13 cellular contexts compared by ENCODE assay signal in the genomic region with DNA sequence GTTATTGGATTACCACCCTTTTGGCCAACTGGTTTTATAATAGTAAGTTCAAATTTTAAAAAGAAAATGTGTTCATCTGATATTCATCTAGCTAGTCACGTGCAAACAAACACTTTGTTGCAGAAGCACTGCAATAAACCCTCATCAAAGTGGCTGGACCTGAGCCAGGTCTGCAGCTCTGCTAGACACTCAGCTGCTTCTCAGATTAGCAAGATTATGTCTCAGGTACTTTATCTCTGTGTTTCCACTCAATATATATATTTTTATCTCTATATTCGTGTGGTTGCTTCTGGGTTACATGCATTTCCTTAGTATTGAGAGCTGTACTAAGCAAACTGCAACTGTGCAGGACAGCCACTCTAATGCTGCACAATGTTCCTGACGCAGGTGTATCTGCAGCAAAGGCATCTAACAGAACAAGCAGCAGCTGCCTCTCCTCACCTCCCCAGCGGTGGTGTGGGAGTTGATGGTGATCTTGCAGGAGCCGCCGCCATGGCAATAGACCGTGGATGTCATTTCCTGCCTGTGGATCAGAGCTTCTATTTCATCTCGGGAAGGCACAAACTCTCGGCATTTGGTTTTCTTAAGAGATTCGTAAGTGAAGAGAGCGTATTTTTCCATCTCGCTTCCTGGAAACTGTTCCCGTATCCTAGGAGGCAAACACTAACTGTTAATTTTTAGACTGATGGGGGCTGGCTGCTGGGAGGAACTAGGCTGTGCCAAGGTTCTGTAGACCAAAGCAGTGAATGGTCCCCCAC. TPM values are rescaled to one million over a fixed set of nuclear protein-coding genes. Genes with fewer than 3 reads are reported as not detected.
DNase-seq lines count a peak whose midpoint lies in the region; ATAC-seq and TF ChIP-seq lines count a peak whose summit lies in the region.
"Had no signal": no experiment of that assay in that cellular context is flagged by ENCODE, and none has a peak within 500 bp of the region (broad histone marks: within the 10 kb centered on the region; RNA-seq: fewer than 3 reads in every experiment).

No MANE protein-coding gene starts in this region.

- H3K27me3 Mint-ChIP-seq in CD4-positive, alpha-beta T cell = no peaks in the 10 kb centered on the region
- no peaks in the 10 kb centered on the region for H3K27me3 Mint-ChIP-seq in activated T-cell treated with anti-CD3 and anti-CD28 coated beads, Interleukin-2, amount 50 U/mL, for 24 hours
- H3K27me3 Mint-ChIP-seq in natural killer cell (ENCODE audit: low read depth in 2 of 2) = no peaks in the 10 kb centered on the region

- no peak for TF ChIP-seq CTCF in CD4-positive, alpha-beta T cell (IDR thresholded peaks at IDR 0.05)
- no peak for TF ChIP-seq CTCF in natural killer cell (IDR thresholded peaks at IDR 0.05)

- H3K27ac Mint-ChIP-seq in CD4-positive, alpha-beta T cell = peak overlapping the region; percentile 70
- H3K27ac Mint-ChIP-seq in activated T-cell treated with anti-CD3 and anti-CD28 coated beads, Interleukin-2, amount 50 U/mL, for 24 hours = peak overlapping the region; percentile 26
- H3K27ac Mint-ChIP-seq in natural killer cell = no peak overlapping the region

- intact Hi-C loops in CD4-positive, alpha-beta T cell (cut with DNase I, micrococcal nuclease) = no loop called here
- intact Hi-C loops in natural killer cell (cut with micrococcal nuclease) = no loop called here

- H3K4me1 Mint-ChIP-seq in CD4-positive, alpha-beta T cell (ENCODE audit: low read depth) = peaks cover 27% of the 10 kb centered on the region
- peaks cover 14% of the 10 kb centered on the region for H3K4me1 Mint-ChIP-seq in activated T-cell treated with anti-CD3 and anti-CD28 coated beads, Interleukin-2, amount 50 U/mL, for 24 hours (ENCODE audit: low read depth)
- H3K4me1 Mint-ChIP-seq in natural killer cell = no peaks in the 10 kb centered on the region

- H3K9me3 Mint-ChIP-seq in CD4-positive, alpha-beta T cell = no peaks in the 10 kb centered on the region
- no peaks in the 10 kb centered on the region for H3K9me3 Mint-ChIP-seq in activated T-cell treated with anti-CD3 and anti-CD28 coated beads, Interleukin-2, amount 50 U/mL, for 24 hours
- no peaks in the 10 kb centered on the region for H3K9me3 Mint-ChIP-seq in natural killer cell
- H3K9me3 Mint-ChIP-seq: CD8-positive, alpha-beta memory T cell had no signal

- no peaks in the 10 kb centered on the region for H3K9me3 ChIP-seq in CD4-positive, alpha-beta T cell (ENCODE audit: control insufficient read depth, low read length)
- H3K9me3 ChIP-seq: breast epithelium, gastroesophageal sphincter, upper lobe of right lung had no signal

- H3K4me3 Mint-ChIP-seq in CD4-positive, alpha-beta T cell = peak overlapping the region; percentile 38
- peak overlapping the region; percentile 37 for H3K4me3 Mint-ChIP-seq in activated T-cell treated with anti-CD3 and anti-CD28 coated beads, Interleukin-2, amount 50 U/mL, for 24 hours
- no peak overlapping the region for H3K4me3 Mint-ChIP-seq in natural killer cell

- peak; percentile 82 for ATAC-seq in CD4-positive, alpha-beta T cell (ENCODE audit: poor library complexity)
- ATAC-seq in GM21515 (IDR thresholded peaks at IDR 0.05; ENCODE audit: unreplicated experiment) (no peak), natural killer cell (no peak)
- ATAC-seq: gastroesophageal sphincter, upper lobe of right lung had no signal

- DNase-seq in CD4-positive, alpha-beta T cell = peak; percentile 18 to 69 (median 48)
- peak; percentile 71 for DNase-seq in NCI-H1105 treated with DMSO at 0.1 percent for 48 hours (lab: John Stamatoyannopoulos, UW)
- no peak for DNase-seq in activated T-cell treated with anti-CD3 and anti-CD28 coated beads, Interleukin-2, amount 50 U/mL, for 24 hours
- no peak for DNase-seq in NCI-H446 (lab: John Stamatoyannopoulos, UW)
- no peak for DNase-seq in natural killer cell
- no peak for DNase-seq in HuH-7.5 (ENCODE audit: low spot score)
- DNase-seq: HCEC 1CT, upper lobe of right lung had no signal

- CTCF ChIA-PET in CD4-positive, alpha-beta T cell (lab: Charles Lee) = interaction anchor here (0.6 to 0.7 kb wide), 2 partner anchors 47 to 163 kb away, joined by 3 to 4 read pairs; no protein-coding TSS in a partner anchor

- POLR2A ChIA-PET in CD4-positive, alpha-beta T cell (lab: Charles Lee) = interaction anchor here (0.9 to 2.3 kb wide), 4 partner anchors 44 to 86 kb away, joined by 3 to 24 read pairs (median 7); a partner anchor contains a TSS

- H3K36me3 Mint-ChIP-seq in CD4-positive, alpha-beta T cell (ENCODE audit: low read depth) = no peaks in the 10 kb centered on the region
- H3K36me3 Mint-ChIP-seq in activated T-cell treated with anti-CD3 and anti-CD28 coated beads, Interleukin-2, amount 50 U/mL, for 24 hours (ENCODE audit: low read depth) = no peaks in the 10 kb centered on the region
- no peaks in the 10 kb centered on the region for H3K36me3 Mint-ChIP-seq in natural killer cell
- H3K36me3 Mint-ChIP-seq: CD8-positive, alpha-beta memory T cell had no signal

- H3K27me3 ChIP-seq in CD4-positive, alpha-beta T cell (ENCODE audit: control insufficient read depth, insufficient read depth, low read length) = no peaks in the 10 kb centered on the region
- H3K27me3 ChIP-seq in layer of hippocampus (ENCODE audit: control insufficient read depth, insufficient read depth, low read length) = no peaks in the 10 kb centered on the region
- H3K27me3 ChIP-seq: breast epithelium, gastroesophageal sphincter, upper lobe of right lung had no signal

- no peak overlapping the region for H3K27ac ChIP-seq in CD4-positive, alpha-beta T cell (ENCODE audit: low read depth, low read length)
- peak overlapping the region; percentile 65 for H3K27ac ChIP-seq in layer of hippocampus (ENCODE audit: low read depth, low read length)
- H3K27ac ChIP-seq: breast epithelium, gastroesophageal sphincter, upper lobe of right lung had no signal

RNA-seq across cellular contexts. Expression of a gene that starts 56.6 kb away (rescaled TPM):
- total RNA-seq in CD4-positive, alpha-beta T cell = 10 to 100 TPM; 68.9 to 69.7 TPM
- 1 to 10 TPM; 2.1 to 4.5 (median 3.3) TPM for total RNA-seq in natural killer cell

Comparison
In these comparisons a context has a peak if more than half of its experiments do, and no peak if none do; other contexts are left out.
1. DNase-seq: peak in CD4-positive, alpha-beta T cell (10 of 10) and NCI-H1105 treated with DMSO at 0.1 percent for 48 hours (single experiment); none in activated T-cell treated with anti-CD3 and anti-CD28 coated beads, Interleukin-2, amount 50 U/mL, for 24 hours (single experiment), NCI-H446 (0 of 2), natural killer cell (single experiment) and HuH-7.5 (single experiment).
2. H3K27ac Mint-ChIP-seq: peak in CD4-positive, alpha-beta T cell (single experiment) and activated T-cell treated with anti-CD3 and anti-CD28 coated beads, Interleukin-2, amount 50 U/mL, for 24 hours (single experiment); none in natural killer cell (0 of 2).
3. RNA of a gene that starts 56.6 kb away (total RNA-seq): 68.9 to 69.7 TPM in CD4-positive, alpha-beta T cell; 2.1 to 4.5 TPM in natural killer cell; every median in the first group is over 10 times any median in the second.